1 cellular context compared by ENCODE assay signal in the genomic region with DNA sequence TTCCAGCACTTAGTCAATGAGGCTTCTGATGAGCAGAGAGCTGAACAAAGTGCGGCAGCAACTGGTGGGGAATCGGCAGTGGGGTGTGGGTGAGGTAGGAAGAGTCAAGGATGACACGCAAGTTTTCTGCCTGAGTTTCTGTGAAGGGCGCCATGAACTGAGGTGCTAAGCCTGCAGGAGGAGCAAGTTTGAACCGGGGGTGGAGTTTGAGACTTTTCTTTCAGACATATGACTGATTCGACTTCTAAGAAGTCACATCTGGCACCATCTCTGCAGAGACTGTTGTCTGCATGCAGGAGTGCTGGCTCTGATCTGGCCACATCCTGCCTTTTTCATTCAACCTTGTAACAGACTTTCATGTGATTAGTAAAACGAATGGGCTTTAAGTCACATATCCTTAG.
TF ChIP-seq lines count a peak whose summit lies in the region.

No MANE protein-coding gene starts in this region.

TF ChIP-seq in SK-N-SH treated with all-trans-retinoic acid at 6 μM for 48 hours, 23 proteins besides CTCF, POLR2A, EP300 and RAD21 (continued from another document):
- TF ChIP-seq TOX (CRISPR knock-in tag; IDR thresholded peaks at IDR 0.05; ENCODE audit: borderline replicate concordance): no peak
- TF ChIP-seq, protein P1, sequence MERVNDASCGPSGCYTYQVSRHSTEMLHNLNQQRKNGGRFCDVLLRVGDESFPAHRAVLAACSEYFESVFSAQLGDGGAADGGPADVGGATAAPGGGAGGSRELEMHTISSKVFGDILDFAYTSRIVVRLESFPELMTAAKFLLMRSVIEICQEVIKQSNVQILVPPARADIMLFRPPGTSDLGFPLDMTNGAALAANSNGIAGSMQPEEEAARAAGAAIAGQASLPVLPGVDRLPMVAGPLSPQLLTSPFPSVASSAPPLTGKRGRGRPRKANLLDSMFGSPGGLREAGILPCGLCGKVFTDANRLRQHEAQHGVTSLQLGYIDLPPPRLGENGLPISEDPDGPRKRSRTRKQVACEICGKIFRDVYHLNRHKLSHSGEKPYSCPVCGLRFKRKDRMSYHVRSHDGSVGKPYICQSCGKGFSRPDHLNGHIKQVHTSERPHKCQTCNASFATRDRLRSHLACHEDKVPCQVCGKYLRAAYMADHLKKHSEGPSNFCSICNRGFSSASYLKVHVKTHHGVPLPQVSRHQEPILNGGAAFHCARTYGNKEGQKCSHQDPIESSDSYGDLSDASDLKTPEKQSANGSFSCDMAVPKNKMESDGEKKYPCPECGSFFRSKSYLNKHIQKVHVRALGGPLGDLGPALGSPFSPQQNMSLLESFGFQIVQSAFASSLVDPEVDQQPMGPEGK (CRISPR knock-in tag; IDR thresholded peaks at IDR 0.05; ENCODE audit: borderline replicate concordance): no peak
